ENCODE assay signal across 1 cellular context in genomic region chr17:49231563-49231894, GRCh38.
TF ChIP-seq lines count a peak whose summit lies in the region.

No MANE protein-coding gene starts in this region.

TF ChIP-seq in HCT116, 20 proteins besides CTCF, POLR2A, EP300 and RAD21 (continued from another document):
- no peak for TF ChIP-seq EZH2phosphoT487 (IDR thresholded peaks at IDR 0.05; ENCODE audit: borderline replicate concordance)
